Comparison of ENCODE assay signal across 20 cellular contexts in genomic region chr16:78897299-78897698, GRCh38.
"Had no signal": no experiment of that assay in that cellular context is flagged by ENCODE, and none has a peak within 500 bp of the region (broad histone marks: within the 10 kb centered on the region; RNA-seq: fewer than 3 reads in every experiment).

No MANE protein-coding gene starts in this region.

- H3K36me3 Mint-ChIP-seq: mesothelial cell of epicardium had no signal

- H3K27ac ChIP-seq: cardiac muscle cell, epithelial cell of prostate, gastroesophageal sphincter, upper lobe of left lung had no signal

- H3K27me3 Mint-ChIP-seq: naive thymus-derived CD8-positive, alpha-beta T cell; progenitor cell of endocrine pancreas had no signal

- H3K4me3 Mint-ChIP-seq: mesothelial cell of epicardium; naive thymus-derived CD8-positive, alpha-beta T cell had no signal

- ATAC-seq: gastroesophageal sphincter; left ventricle myocardium superior; naive thymus-derived CD8-positive, alpha-beta T cell had no signal

- H3K9me3 ChIP-seq: gastroesophageal sphincter, upper lobe of left lung had no signal

- H3K36me3 ChIP-seq: cardiac muscle cell, gastroesophageal sphincter, upper lobe of left lung had no signal

- H3K4me3 ChIP-seq: cardiac muscle cell, gastroesophageal sphincter, upper lobe of left lung had no signal

- H3K27ac Mint-ChIP-seq: mesothelial cell of epicardium; naive thymus-derived CD8-positive, alpha-beta T cell; progenitor cell of endocrine pancreas had no signal

- H3K27me3 ChIP-seq: cardiac muscle cell, gastroesophageal sphincter, upper lobe of left lung had no signal

- DNase-seq: activated CD4-positive, CD25-positive, alpha-beta regulatory T cell; activated CD8-positive, alpha-beta memory T cell treated with anti-CD3 and anti-CD28 coated beads, Interleukin-2, amount 50 U/mL, for 48 hours; activated naive CD4-positive, alpha-beta T cell; amygdala; cortex of kidney; head of caudate nucleus; hypothalamus; left ventricle myocardium superior; mammary epithelial cell; naive thymus-derived CD8-positive, alpha-beta T cell; retina; stimulated activated CD4-positive, alpha-beta T cell treated with anti-CD3 and anti-CD28 coated beads, Interleukin-2, amount 100 ng/mL, for 48 hours; stimulated activated CD8-positive, alpha-beta memory T cell treated with anti-CD3 and anti-CD28 coated beads, Interleukin-4, amount 100 ng/mL, for 48 hours; stimulated activated naive CD4-positive, alpha-beta T cell; upper lobe of left lung had no signal

- H3K4me1 ChIP-seq: gastroesophageal sphincter, upper lobe of left lung had no signal
